Comparison of ENCODE assay signal across 8 cellular contexts in the genomic region with DNA sequence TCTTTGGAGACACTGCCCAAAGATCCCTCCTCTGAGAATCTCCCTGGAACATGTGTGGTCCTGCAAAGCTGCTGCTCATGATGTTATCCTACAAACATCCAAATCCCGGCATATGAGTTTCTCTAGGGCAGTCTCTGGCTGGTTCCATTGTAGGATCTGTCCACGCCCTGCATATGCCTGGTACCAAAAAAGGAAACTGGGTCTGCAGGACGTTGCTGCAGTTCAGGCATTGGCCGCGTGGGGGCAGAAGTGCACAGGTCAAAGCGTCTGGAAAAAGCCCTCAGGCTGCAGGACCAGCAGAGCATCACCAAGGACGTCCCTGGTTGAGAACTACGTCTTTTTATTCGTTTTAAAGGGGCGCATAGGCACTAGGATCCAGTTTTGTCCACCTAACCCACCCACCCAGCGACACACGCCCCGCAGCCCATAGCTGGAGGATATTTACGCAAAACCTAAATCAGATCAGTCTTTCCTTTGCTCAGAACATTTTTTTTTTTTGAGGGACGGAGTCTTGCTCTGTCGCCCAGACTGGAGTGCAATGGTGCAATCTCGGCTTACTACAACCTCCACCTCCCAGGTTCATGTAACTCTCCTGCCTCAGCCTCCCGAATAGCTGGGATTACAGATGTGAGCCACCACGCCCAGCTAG. TPM values are rescaled to one million over a fixed set of nuclear protein-coding genes. Genes with fewer than 3 reads are reported as not detected.
A peak's percentile ranks its signal among the peaks of the same experiment; 100 is the strongest.
DNase-seq lines count a peak whose midpoint lies in the region; ATAC-seq, FAIRE-seq and TF ChIP-seq lines count a peak whose summit lies in the region.

No MANE protein-coding gene starts in this region.

- H3K4me3 ChIP-seq in suprapubic skin = no peak overlapping the region

- FAIRE-seq in frontal cortex (lab: Jason Lieb, UNC) = peak; percentile 31

- TF ChIP-seq EP300 in suprapubic skin (IDR thresholded peaks at IDR 0.05) = no peak

- H3K27me3 ChIP-seq in suprapubic skin = no peaks in the 10 kb centered on the region

- no peaks in the 10 kb centered on the region for H3K9me3 ChIP-seq in suprapubic skin

- peak; percentile 95 for DNase-seq in GM03348 (ENCODE audit: low spot score)
- peak; percentile 75 for DNase-seq in NCI-H1092 treated with DMSO at 0.1 percent for 48 hours (lab: John Stamatoyannopoulos, UW)
- peak; percentile 83 for DNase-seq in SK-N-DZ (ENCODE audit: low spot score)
- peak; percentile 93 for DNase-seq in activated gamma-delta T cell treated with Interleukin-2 at 50 U/mL for 16 hours
- peak; percentile 77 to 90 for DNase-seq in frontal cortex (ENCODE audit: low spot score in 2 of 2)
- peak; percentile 97 for DNase-seq in omental fat pad (ENCODE audit: low spot score)
- peak; percentile 92 for DNase-seq in suprapubic skin (ENCODE audit: low spot score in 2 of 2)

- ATAC-seq in omental fat pad (ENCODE audit: low FRiP score) (peak; percentile 96), GM18511 (IDR thresholded peaks at IDR 0.05; ENCODE audit: unreplicated experiment) (no peak)

- WGBS in suprapubic skin = 24% methylated on average over 13 of the region's 19 CpGs

- H3K27ac ChIP-seq in suprapubic skin = no peak overlapping the region

- no peaks in the 10 kb centered on the region for H3K36me3 ChIP-seq in suprapubic skin

- TF ChIP-seq POLR2A in suprapubic skin (IDR thresholded peaks at IDR 0.05) = no peak

- TF ChIP-seq CTCF in omental fat pad (IDR thresholded peaks at IDR 0.05) = peak in 2 of 3 donors; percentile 74 to 80
- peak; percentile 83 to 93 for TF ChIP-seq CTCF in suprapubic skin (IDR thresholded peaks at IDR 0.05)

- H3K4me1 ChIP-seq in suprapubic skin = peaks cover 7% of the 10 kb centered on the region

RNA-seq across cellular contexts. Expression of a gene that starts 12.9 kb away (rescaled TPM):
- 2.8 and 4.0 TPM in 2 replicates for polyA plus RNA-seq in SK-N-DZ (2014; cell fraction: cytosol; rRNA removed)
- polyA plus RNA-seq in SK-N-DZ (2014; cell fraction: nucleus; rRNA removed) = 2.7 and 5.5 TPM in 2 replicates
- 32.6 TPM for total RNA-seq in frontal cortex
- total RNA-seq in omental fat pad = 10 to 100 TPM in 2 of 4 donors, 1 to 10 TPM in 2; 5.9 to 16.1 (median 8.3) TPM
- total RNA-seq in suprapubic skin = 10 to 100 TPM in 1 of 4 donors, 1 to 10 TPM in 3; 5.6 to 17.4 (median 7.6) TPM

RNA-seq across cellular contexts. Expression of a gene that starts 46.5 kb away (rescaled TPM):
- polyA plus RNA-seq in SK-N-DZ (2014; cell fraction: cytosol; rRNA removed) = 3.0 and 3.7 TPM in 2 replicates
- polyA plus RNA-seq in SK-N-DZ (2014; cell fraction: nucleus; rRNA removed) = 0.52 and 2.8 TPM in 2 replicates
- 9.4 TPM for total RNA-seq in frontal cortex
- 1 to 10 TPM; 3.6 to 6.3 (median 4.7) TPM for total RNA-seq in omental fat pad
- 1 to 10 TPM; 5.0 to 9.3 (median 7.0) TPM for total RNA-seq in suprapubic skin

RNA-seq across cellular contexts. Expression of a gene that starts 46.6 kb away (rescaled TPM):
- 7.4 and 7.6 TPM in 2 replicates for polyA plus RNA-seq in SK-N-DZ (2014; cell fraction: cytosol; rRNA removed)
- 3.3 and 5.5 TPM in 2 replicates for polyA plus RNA-seq in SK-N-DZ (2014; cell fraction: nucleus; rRNA removed)
- total RNA-seq in frontal cortex (25.3 TPM), omental fat pad (10 to 100 TPM; 12.9 to 23.3 (median 16.3) TPM), suprapubic skin (10 to 100 TPM; 14.3 to 36.1 (median 17.3) TPM)
